In genomic region chr9:122912671-122912963, GRCh38 we compare ENCODE assay signal across 8 cellular contexts. TPM values are rescaled to one million over a fixed set of nuclear protein-coding genes. Genes with fewer than 3 reads are reported as not detected.
DNase-seq lines count a peak whose midpoint lies in the region; ATAC-seq and TF ChIP-seq lines count a peak whose summit lies in the region.

No MANE protein-coding gene starts in this region.

- no peaks in the 10 kb centered on the region for H3K27me3 ChIP-seq in KMS-11 (ENCODE audit: insufficient read depth, low read depth)

- H3K4me2 ChIP-seq in KMS-11 = peak overlapping the region; percentile 61

- H2AFZ ChIP-seq in KMS-11 (ENCODE audit: low read depth) = peak overlapping the region; percentile 77

- peak overlapping the region; percentile 81 for H3K4me3 ChIP-seq in AG09309 (ENCODE audit: control insufficient read depth, low read depth, low read length)
- H3K4me3 ChIP-seq in KMS-11 (IDR thresholded peaks at IDR 0.05; ENCODE audit: insufficient read depth, low read depth, low read length) = no peak overlapping the region

- no peaks in the 10 kb centered on the region for H3K36me3 ChIP-seq in KMS-11 (ENCODE audit: insufficient read depth)

- H3K9me3 Mint-ChIP-seq in naive B cell = peaks cover 0 to 3% (median 0%) of the 10 kb centered on the region in 7 donors

- H3K36me3 Mint-ChIP-seq in naive B cell = peaks cover 8 to 17% of the 10 kb centered on the region in 2 donors

- H3K27ac Mint-ChIP-seq in naive B cell = peak overlapping the region; percentile 93 to 98 (median 95)

- no peak for TF ChIP-seq CTCF in AG09309 (IDR thresholded peaks at IDR 0.05; ENCODE audit: control insufficient read depth, insufficient read depth, low read depth, low read length, missing control alignments)
- no peak for TF ChIP-seq CTCF in KMS-11 (conservative IDR thresholded peaks at IDR 0.05; ENCODE audit: low read depth, low read length)

- DNase-seq in AG09309 (ENCODE audit: low read depth) (no peak), naive B cell (no peak), NOMO-1 treated with DMSO at 0.1 percent for 48 hours (lab: John Stamatoyannopoulos, UW; ENCODE audit: unreplicated experiment) (no peak), GF-D8 (lab: John Stamatoyannopoulos, UW) (no peak), putamen (ENCODE audit: low spot score) (no peak)

- H3K79me2 ChIP-seq in KMS-11 (ENCODE audit: insufficient read depth, low read depth) = peaks cover 4% of the 10 kb centered on the region; the same call in 1 of the 2 replicates

- H4K20me1 ChIP-seq in KMS-11 (ENCODE audit: insufficient read depth) = no peaks in the 10 kb centered on the region

- H3K9ac ChIP-seq in KMS-11 = peak overlapping the region; percentile 56; the same call in 1 of the 2 replicates

- peak overlapping the region; percentile 79 for H3K27ac ChIP-seq in KMS-11
- H3K27ac ChIP-seq in cingulate gyrus (ENCODE audit: low read depth, low read length) = peak overlapping the region; percentile 70

- ATAC-seq in naive B cell (ENCODE audit: low read depth in 2 of 2) (no peak), GM18861 (IDR thresholded peaks at IDR 0.05; ENCODE audit: unreplicated experiment) (no peak)

- peaks cover 25 to 28% (median 26%) of the 10 kb centered on the region in 3 donors for H3K4me1 Mint-ChIP-seq in naive B cell

- H3K4me1 ChIP-seq in KMS-11 (ENCODE audit: low read depth, poor library complexity, severe bottlenecking) = peaks cover 12% of the 10 kb centered on the region

- H3K4me3 Mint-ChIP-seq in naive B cell = peak overlapping the region; percentile 89 to 99 (median 96)

- no peaks in the 10 kb centered on the region for H3K27me3 Mint-ChIP-seq in naive B cell

RNA-seq across cellular contexts. Expression of gene ZBTB6, which starts 0.5 kb away (rescaled TPM):
- polyA plus RNA-seq in naive B cell (ENCODE audit: low read depth in 6 of 6) = 1 to 10 TPM in 5 of 6 donors, not detected in 1; 1.6 to 3.9 (median 2.6) TPM

RNA-seq across cellular contexts. Expression of gene RC3H2, which starts 7.5 kb away (rescaled TPM):
- 10 to 100 TPM; 26.5 to 39.1 (median 33.1) TPM for polyA plus RNA-seq in naive B cell (ENCODE audit: low read depth in 6 of 6)

RNA-seq across cellular contexts. Expression of gene ZBTB26, which starts 18.7 kb away (rescaled TPM):
- polyA plus RNA-seq in naive B cell (ENCODE audit: low read depth in 6 of 6) = 1 to 10 TPM in 5 of 6 donors, not detected in 1; 2.6 to 4.0 (median 3.1) TPM

RNA-seq across cellular contexts. Expression of gene RABGAP1, which starts 28.2 kb away (rescaled TPM):
- polyA plus RNA-seq in naive B cell (ENCODE audit: low read depth in 6 of 6) = 10 to 100 TPM; 27.6 to 37.9 (median 34.2) TPM
